ENCODE assay signal across 13 cellular contexts in genomic region chr3:38354588-38355344, GRCh38. TPM values are rescaled to one million over a fixed set of nuclear protein-coding genes. Genes with fewer than 3 reads are reported as not detected.
A peak's percentile ranks its signal among the peaks of the same experiment; 100 is the strongest.
DNase-seq lines count a peak whose midpoint lies in the region; ATAC-seq and TF ChIP-seq lines count a peak whose summit lies in the region.
"Had no signal": no experiment of that assay in that cellular context is flagged by ENCODE, and none has a peak within 500 bp of the region (broad histone marks: within the 10 kb centered on the region; RNA-seq: fewer than 3 reads in every experiment).

No MANE protein-coding gene starts in this region.

- TF ChIP-seq CTCF in Loucy (conservative IDR thresholded peaks at IDR 0.05; ENCODE audit: low read length) (no peak), body of pancreas (IDR thresholded peaks at IDR 0.05) (no peak)

- WGBS in body of pancreas, 2 donors: 74 to 75% methylated on average over 5 of the region's 5 CpGs

- H4K20me1 ChIP-seq in Loucy (ENCODE audit: insufficient read depth, low read length, poor library complexity, severe bottlenecking): no peaks in the 10 kb centered on the region

- H3K79me2 ChIP-seq in Loucy (ENCODE audit: insufficient read depth, low read length): peaks cover 17% of the 10 kb centered on the region; the same call in 1 of the 2 replicates

- H3K27me3 ChIP-seq in Loucy (ENCODE audit: insufficient read depth, low read length, poor library complexity, severe bottlenecking) (no peaks in the 10 kb centered on the region), body of pancreas (no peaks in the 10 kb centered on the region)

- DNase-seq in ELR (ENCODE audit: low read depth) (peak; percentile 16), body of pancreas (peak in 3 of 4 donors; percentile 39 to 51 (median 47)), left lobe of liver (ENCODE audit: low spot score) (no peak), T-helper 9 cell (no peak), kidney glomerular epithelial cell (lab: John Stamatoyannopoulos, UW) (no peak)
- no peak for DNase-seq in activated CD4-positive, CD25-positive, alpha-beta regulatory T cell treated with anti-CD3 and anti-CD28 coated beads, Interleukin-2, amount 50 U/mL, for 72 hours
- DNase-seq: activated CD4-positive, alpha-beta memory T cell treated with anti-CD3 and anti-CD28 coated beads for 36 hours; Caco-2; NCI-H1417 treated with DMSO at 0.1 percent for 48 hours had no signal

- H2AFZ ChIP-seq in Loucy (ENCODE audit: low read length): no peak overlapping the region

- intact Hi-C loops in body of pancreas (cut with DNase I): no loop called here

- no peak overlapping the region for H3K27ac ChIP-seq in body of pancreas
- H3K27ac ChIP-seq: thoracic aorta had no signal

- peaks cover 25% of the 10 kb centered on the region for H3K4me1 ChIP-seq in Loucy (ENCODE audit: insufficient read depth, low read length, poor library complexity, severe bottlenecking)
- H3K4me1 ChIP-seq in body of pancreas: no peaks in the 10 kb centered on the region
- H3K4me1 ChIP-seq: Caco-2 had no signal

- peak overlapping the region; percentile 6 for H3K4me3 ChIP-seq in Loucy (ENCODE audit: low read length, poor library complexity, severe bottlenecking)
- no peak overlapping the region for H3K4me3 ChIP-seq in body of pancreas
- H3K4me3 ChIP-seq: thoracic aorta had no signal

- H3K9ac ChIP-seq in Loucy (ENCODE audit: low read depth, low read length, poor library complexity, severe bottlenecking): no peak overlapping the region

- no peaks in the 10 kb centered on the region for H3K9me2 ChIP-seq in Loucy (replicated peaks; ENCODE audit: low read depth, low read length)

- no peaks in the 10 kb centered on the region for H3K9me3 ChIP-seq in Loucy (ENCODE audit: insufficient read depth, low read depth, low read length)
- H3K9me3 ChIP-seq in body of pancreas: no peaks in the 10 kb centered on the region
- H3K9me3 ChIP-seq: Caco-2, thoracic aorta had no signal

- H3F3A ChIP-seq in Loucy (ENCODE audit: low read depth): no peaks in the 10 kb centered on the region

- H3K36me3 ChIP-seq in Loucy (ENCODE audit: insufficient read depth, low read length): peaks cover 4% of the 10 kb centered on the region; the same call in 1 of the 2 replicates
- H3K36me3 ChIP-seq in body of pancreas (replicated peaks in 1 of 2; ENCODE audit: insufficient read depth in 1 of 2, low read depth in 2 of 2): no peaks in the 10 kb centered on the region
- H3K36me3 ChIP-seq: thoracic aorta had no signal

- no peak for ATAC-seq in body of pancreas
- ATAC-seq in left lobe of liver: peak; percentile 28
- ATAC-seq in HG03025 (IDR thresholded peaks at IDR 0.05; ENCODE audit: low FRiP score, unreplicated experiment): no peak
- ATAC-seq: Right ventricle myocardium inferior had no signal

- TF ChIP-seq POLR2A in body of pancreas (IDR thresholded peaks at IDR 0.05): no peak

- H3K4me2 ChIP-seq in Loucy (ENCODE audit: low read depth, low read length, poor library complexity, severe bottlenecking): peak overlapping the region; percentile 34

RNA-seq across cellular contexts. Expression of gene XYLB, which starts 8.2 kb away (rescaled TPM):
- total RNA-seq in body of pancreas (10 to 100 TPM in 1 of 2 donors, 1 to 10 TPM in 1; 7.8 to 49.8 TPM), left lobe of liver (45.8 TPM)

Comparison
In these comparisons a context has a peak if more than half of its experiments do, and no peak if none do; other contexts are left out.
1. DNase-seq: peak in ELR (single experiment) and body of pancreas (3 of 4); none in left lobe of liver (single experiment), activated CD4-positive, CD25-positive, alpha-beta regulatory T cell treated with anti-CD3 and anti-CD28 coated beads, Interleukin-2, amount 50 U/mL, for 72 hours (single experiment), T-helper 9 cell (single experiment) and kidney glomerular epithelial cell (single experiment).